ENCODE assay signal across 8 cellular contexts in genomic region chr2:134411828-134412638, GRCh38.
DNase-seq lines count a peak whose midpoint lies in the region; ATAC-seq and TF ChIP-seq lines count a peak whose summit lies in the region.

No MANE protein-coding gene starts in this region.

- TF ChIP-seq CTCF in H9 (conservative IDR thresholded peaks at IDR 0.05), result peak; percentile 73
- TF ChIP-seq CTCF in RWPE2 (IDR thresholded peaks at IDR 0.05; ENCODE audit: poor library complexity, severe bottlenecking), result peak; percentile 75
- peak; percentile 46 to 78 (median 68) for TF ChIP-seq CTCF in gastroesophageal sphincter (IDR thresholded peaks at IDR 0.05)
- peak; percentile 35 to 63 (median 62) for TF ChIP-seq CTCF in ovary (IDR thresholded peaks at IDR 0.05)
- peak; percentile 77 for TF ChIP-seq CTCF in type B pancreatic cell (conservative IDR thresholded peaks at IDR 0.05)

- H3K23me2 ChIP-seq in H9 (ENCODE audit: insufficient read length, low read depth, low read length, poor library complexity, severe bottlenecking), result no peaks in the 10 kb centered on the region

- no peak for TF ChIP-seq EP300 in gastroesophageal sphincter (IDR thresholded peaks at IDR 0.05)
- no peak for TF ChIP-seq EP300 in ovary (IDR thresholded peaks at IDR 0.05)

- H3K36me3 ChIP-seq in RWPE2 (ENCODE audit: low read depth) (no peaks in the 10 kb centered on the region; the same call in 1 of the 2 replicates), gastroesophageal sphincter (peaks cover 0 to 6% of the 10 kb centered on the region in 2 donors), ovary (no peaks in the 10 kb centered on the region)

- no peak overlapping the region; a peak in 1 of 7 replicates for H3K27ac Mint-ChIP-seq in H9
- H3K27ac Mint-ChIP-seq in type B pancreatic cell, result peak overlapping the region; percentile 39

- H4K91ac ChIP-seq in H9 (ENCODE audit: insufficient read length, low read depth, low read length), result no peak overlapping the region

- WGBS in H9 (ENCODE audit: extremely low coverage, insufficient read length, low lambda C conversion rate), result no CpG with 5 or more reads among the region's 8 CpGs
- WGBS in gastroesophageal sphincter (ENCODE audit: low coverage in 1 of 2), 2 donors, result 60 to 67% methylated on average over 1 to 4 of the region's 8 CpGs
- WGBS in ovary, 3 donors, result 40 to 47% (median 46%) methylated on average over 8 of the region's 8 CpGs

- peaks cover 11% of the 10 kb centered on the region in 2 experiments for H3K4me1 Mint-ChIP-seq in H9
- H3K4me1 Mint-ChIP-seq in type B pancreatic cell (ENCODE audit: unreplicated experiment), result peaks cover 17% of the 10 kb centered on the region

- no peak overlapping the region for H3K4me3 ChIP-seq in RWPE2 (ENCODE audit: severe bottlenecking)
- H3K4me3 ChIP-seq in gastroesophageal sphincter, result no peak overlapping the region
- no peak overlapping the region for H3K4me3 ChIP-seq in ovary

- H4K5ac ChIP-seq in H9 (ENCODE audit: insufficient read length, low read depth, low read length), result no peak overlapping the region

- no peak overlapping the region for H3K4ac ChIP-seq in H9 (ENCODE audit: low read depth, low read length)

- H3T11ph ChIP-seq in H9 (ENCODE audit: low read length), result no peak overlapping the region

- no peaks in the 10 kb centered on the region; a peak in 1 of 7 replicates for H3K36me3 Mint-ChIP-seq in H9 (ENCODE audit: insufficient read depth in 1 of 3, low read depth in 3 of 3)
- no peaks in the 10 kb centered on the region for H3K36me3 Mint-ChIP-seq in type B pancreatic cell

- no peaks in the 10 kb centered on the region for H4K20me1 ChIP-seq in H9 (ENCODE audit: control insufficient read depth, insufficient read depth, insufficient read length)

- TF ChIP-seq POLR2A in gastroesophageal sphincter (IDR thresholded peaks at IDR 0.05), result no peak
- no peak for TF ChIP-seq POLR2A in ovary (IDR thresholded peaks at IDR 0.05)

- H3K27ac ChIP-seq in H9 (ENCODE audit: insufficient read length, low read depth, low read length) (no peak overlapping the region), RWPE2 (ENCODE audit: poor library complexity, severe bottlenecking) (no peak overlapping the region), gastroesophageal sphincter (peak overlapping the region in 2 of 4 donors; percentile 14 to 18), ovary (no peak overlapping the region)

- no peaks in the 10 kb centered on the region for H3K9me3 ChIP-seq in H9 (ENCODE audit: control insufficient read depth, low read depth, low read length)
- no peaks in the 10 kb centered on the region for H3K9me3 ChIP-seq in RWPE2 (ENCODE audit: severe bottlenecking)
- H3K9me3 ChIP-seq in gastroesophageal sphincter, result no peaks in the 10 kb centered on the region
- H3K9me3 ChIP-seq in ovary, result no peaks in the 10 kb centered on the region

- H3K18ac ChIP-seq in H9 (ENCODE audit: insufficient read length, low read depth, low read length), result no peak overlapping the region

- H3K9ac ChIP-seq in H9 (ENCODE audit: extremely low read depth, insufficient read length, low read length), result no peak overlapping the region

- H3K9me3 Mint-ChIP-seq in H9 (no peaks in the 10 kb centered on the region), type B pancreatic cell (no peaks in the 10 kb centered on the region)

- H3K79me1 ChIP-seq in H9 (ENCODE audit: insufficient read depth, low read depth, low read length, poor library complexity, severe bottlenecking), result no peaks in the 10 kb centered on the region

- H3K79me2 ChIP-seq in H9 (ENCODE audit: insufficient read depth, low read length), result no peaks in the 10 kb centered on the region

- no peak overlapping the region for H2BK12ac ChIP-seq in H9 (ENCODE audit: insufficient read length, low read depth, low read length)

- no peak overlapping the region for H2BK120ac ChIP-seq in H9 (ENCODE audit: low read depth, low read length, poor library complexity, severe bottlenecking)

- no peaks in the 10 kb centered on the region for H3K27me3 ChIP-seq in H9 (ENCODE audit: insufficient read depth, low read length)
- H3K27me3 ChIP-seq in RWPE2 (ENCODE audit: insufficient read depth, poor library complexity, severe bottlenecking), result no peaks in the 10 kb centered on the region
- H3K27me3 ChIP-seq in gastroesophageal sphincter, result no peaks in the 10 kb centered on the region
- H3K27me3 ChIP-seq in ovary, result no peaks in the 10 kb centered on the region

- H4K8ac ChIP-seq in H9 (replicated peaks; ENCODE audit: insufficient read length, low read depth, low read length), result no peak overlapping the region

- no peak overlapping the region for H3K23ac ChIP-seq in H9 (ENCODE audit: insufficient read length, low read depth, low read length)

- H3K4me3 Mint-ChIP-seq in H9 (no peak overlapping the region), type B pancreatic cell (no peak overlapping the region)

- intact Hi-C loops in ovary (cut with DNase I), result loop anchor here in 3 of 4 donors (5.0 to 10.0 kb wide), 3 partner anchors 290 to 297 kb away; no protein-coding TSS in a partner anchor

- no peak overlapping the region for H2BK15ac ChIP-seq in H9 (ENCODE audit: low read depth, low read length)

- H3K4me2 ChIP-seq in H9 (ENCODE audit: insufficient read depth, insufficient read length, low read length), result no peak overlapping the region

- no peak overlapping the region for H2BK20ac ChIP-seq in H9 (ENCODE audit: low read depth, low read length, poor library complexity, severe bottlenecking)

- no peaks in the 10 kb centered on the region for H3K27me3 Mint-ChIP-seq in H9 (ENCODE audit: low read depth)
- H3K27me3 Mint-ChIP-seq in type B pancreatic cell, result no peaks in the 10 kb centered on the region

- H2BK5ac ChIP-seq in H9 (ENCODE audit: insufficient read length, low read length), result no peak overlapping the region

- peak; percentile 58 for DNase-seq in GF-D8 (lab: John Stamatoyannopoulos, UW)
- DNase-seq in H9, result peak; percentile 78
- DNase-seq in M059J (ENCODE audit: low read depth), result peak; percentile 75
- no peak for DNase-seq in RWPE2 (ENCODE audit: low spot score)
- peak; percentile 85 for DNase-seq in activated effector memory CD4-positive, alpha-beta T cell treated with anti-CD3 and anti-CD28 coated beads, Interleukin-2, amount 50 U/mL, for 16 hours
- DNase-seq in ovary, result peak; percentile 64 to 73 (median 64)
- no peak for DNase-seq in type B pancreatic cell (ENCODE audit: extremely low spot score, unreplicated experiment)

- no peak overlapping the region; the same call in 1 of the 2 replicates for H3K14ac ChIP-seq in H9 (ENCODE audit: insufficient read depth, low read length)

- no peaks in the 10 kb centered on the region for H3K4me1 ChIP-seq in H9 (ENCODE audit: insufficient read depth, low read length)
- H3K4me1 ChIP-seq in RWPE2 (ENCODE audit: insufficient read depth, poor library complexity, severe bottlenecking), result peaks cover 16% of the 10 kb centered on the region
- peaks cover 0 to 29% (median 11%) of the 10 kb centered on the region in 3 donors for H3K4me1 ChIP-seq in gastroesophageal sphincter
- no peaks in the 10 kb centered on the region for H3K4me1 ChIP-seq in ovary (ENCODE audit: insufficient read depth)

- H3K56ac ChIP-seq in H9 (ENCODE audit: insufficient read length, low read depth, low read length), result no peak overlapping the region

- peak; percentile 71 for ATAC-seq in RWPE2 (ENCODE audit: low read depth)
- peak; percentile 88 for ATAC-seq in gastroesophageal sphincter

- no peak overlapping the region for H2AK5ac ChIP-seq in H9 (ENCODE audit: insufficient read length, low read length)

- H2AFZ ChIP-seq in H9 (ENCODE audit: low read length), result no peak overlapping the region

Comparison
In these comparisons a context has a peak if more than half of its experiments do, and no peak if none do; other contexts are left out.
1. DNase-seq: peak in GF-D8 (single experiment), H9 (single experiment), M059J (single experiment), activated effector memory CD4-positive, alpha-beta T cell treated with anti-CD3 and anti-CD28 coated beads, Interleukin-2, amount 50 U/mL, for 16 hours (single experiment) and ovary (5 of 5); none in RWPE2 (single experiment) and type B pancreatic cell (single experiment).
2. Peak in every context shown above with its lines, with median percentiles within 50 percentile points of each other: CTCF ChIP-seq.